Comparison of ENCODE assay signal across 19 cellular contexts in the genomic region with DNA sequence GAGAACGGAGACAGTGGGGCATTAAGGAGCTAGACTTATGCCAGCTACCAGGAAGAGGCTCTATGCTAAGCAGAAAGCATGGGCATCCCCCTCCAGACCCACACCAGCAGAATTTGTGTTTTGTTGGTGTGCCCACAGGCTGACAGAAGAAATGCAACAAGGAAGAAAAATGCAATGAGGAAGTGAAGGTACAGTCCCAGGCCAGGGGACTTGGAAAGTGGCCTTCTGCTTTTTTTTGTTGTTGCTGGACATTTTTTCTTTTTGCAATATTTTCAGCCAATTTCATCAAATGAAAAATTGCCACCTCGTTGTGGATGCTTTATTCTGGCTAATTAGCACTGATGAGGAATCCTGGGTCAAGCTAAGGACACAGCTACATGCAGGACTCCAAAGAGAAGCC.
DNase-seq lines count a peak whose midpoint lies in the region; ATAC-seq and TF ChIP-seq lines count a peak whose summit lies in the region.
"Had no signal": no experiment of that assay in that cellular context is flagged by ENCODE, and none has a peak within 500 bp of the region (broad histone marks: within the 10 kb centered on the region; RNA-seq: fewer than 3 reads in every experiment).

No MANE protein-coding gene starts in this region.

- WGBS in esophagus muscularis mucosa, result 85% methylated on average over 2 of the region's 2 CpGs

- intact Hi-C loops in left ventricle myocardium superior (cut with micrococcal nuclease), result no loop called here
- intact Hi-C loops in esophagus muscularis mucosa (cut with DNase I), result no loop called here
- intact Hi-C loops in mucosa of descending colon (cut with DNase I, micrococcal nuclease), result no loop called here

- TF ChIP-seq EP300 in esophagus muscularis mucosa (IDR thresholded peaks at IDR 0.05), result no peak

- H3K27ac ChIP-seq in right atrium auricular region, result no peak overlapping the region
- H3K27ac ChIP-seq in esophagus muscularis mucosa (replicated peaks in 1 of 4), result no peak overlapping the region

- H3K27ac Mint-ChIP-seq in natural killer cell treated with Interleukin-12 subunit alpha and Interleukin-12 subunit beta and Interleukin-15 and Interleukin-18, amount 100 ng/mL, for 72 hours, result no peak overlapping the region
- H3K27ac Mint-ChIP-seq: CD4-positive, CD25-positive, alpha-beta regulatory T cell; CD8-positive, alpha-beta memory T cell; H9 had no signal

- H3K4me3 Mint-ChIP-seq in natural killer cell treated with Interleukin-12 subunit alpha and Interleukin-12 subunit beta and Interleukin-15 and Interleukin-18, amount 100 ng/mL, for 72 hours, result no peak overlapping the region
- H3K4me3 Mint-ChIP-seq: CD4-positive, CD25-positive, alpha-beta regulatory T cell; CD8-positive, alpha-beta memory T cell; H9 had no signal

- H3K27me3 ChIP-seq in right atrium auricular region (no peaks in the 10 kb centered on the region), esophagus muscularis mucosa (no peaks in the 10 kb centered on the region)
- H3K27me3 ChIP-seq: BE2C had no signal

- ATAC-seq in left ventricle myocardium superior (no peak), HG03342 (IDR thresholded peaks at IDR 0.05; ENCODE audit: unreplicated experiment) (no peak), mucosa of descending colon (no peak)
- no peak for ATAC-seq in natural killer cell treated with Interleukin-12 subunit alpha and Interleukin-12 subunit beta and Interleukin-15 and Interleukin-18, amount 100 ng/mL, for 72 hours
- ATAC-seq: GM12878 had no signal

- peak; percentile 52 for DNase-seq in right atrium auricular region (ENCODE audit: low spot score)
- no peak for DNase-seq in left ventricle myocardium superior
- peak; percentile 22 for DNase-seq in NOMO-1 treated with DMSO at 0.1 percent for 48 hours (lab: John Stamatoyannopoulos, UW; ENCODE audit: unreplicated experiment)
- DNase-seq in esophagus muscularis mucosa (ENCODE audit: extremely low spot score), result peak; percentile 47
- no peak for DNase-seq in natural killer cell treated with Interleukin-12 subunit alpha and Interleukin-12 subunit beta and Interleukin-15 and Interleukin-18, amount 100 ng/mL, for 72 hours (ENCODE audit: low spot score)
- DNase-seq in mucosa of descending colon, result no peak
- DNase-seq: ACHN; BE2C; C1 segment of cervical spinal cord; CD4-positive, CD25-positive, alpha-beta regulatory T cell; CD8-positive, alpha-beta memory T cell; COR-L47; DMS 273 treated with DMSO at 0.1 percent for 48 hours; DMS53; DND-41; EL; H9 had no signal

- H3K36me3 Mint-ChIP-seq in natural killer cell treated with Interleukin-12 subunit alpha and Interleukin-12 subunit beta and Interleukin-15 and Interleukin-18, amount 100 ng/mL, for 72 hours, result no peaks in the 10 kb centered on the region
- H3K36me3 Mint-ChIP-seq: CD4-positive, CD25-positive, alpha-beta regulatory T cell; CD8-positive, alpha-beta memory T cell had no signal

- H3K4me1 Mint-ChIP-seq in natural killer cell treated with Interleukin-12 subunit alpha and Interleukin-12 subunit beta and Interleukin-15 and Interleukin-18, amount 100 ng/mL, for 72 hours (ENCODE audit: low read depth in 2 of 2), result peaks cover 0 to 4% of the 10 kb centered on the region in 2 donors
- H3K4me1 Mint-ChIP-seq: CD8-positive, alpha-beta memory T cell had no signal

- H3K4me1 ChIP-seq in right atrium auricular region (no peaks in the 10 kb centered on the region), esophagus muscularis mucosa (no peaks in the 10 kb centered on the region), mucosa of descending colon (ENCODE audit: low read depth) (no peaks in the 10 kb centered on the region)
- H3K4me1 ChIP-seq: BE2C had no signal

- TF ChIP-seq CTCF in right atrium auricular region (IDR thresholded peaks at IDR 0.05), result no peak
- TF ChIP-seq CTCF in esophagus muscularis mucosa (IDR thresholded peaks at IDR 0.05), result no peak
- no peak for TF ChIP-seq CTCF in mucosa of descending colon (IDR thresholded peaks at IDR 0.05)

- no peak overlapping the region for H3K4me3 ChIP-seq in right atrium auricular region
- H3K4me3 ChIP-seq in esophagus muscularis mucosa, result no peak overlapping the region
- H3K4me3 ChIP-seq in mucosa of descending colon, result no peak overlapping the region
- H3K4me3 ChIP-seq: GM12878 had no signal

- no peak for TF ChIP-seq POLR2A in esophagus muscularis mucosa (IDR thresholded peaks at IDR 0.05; ENCODE audit: low read depth)

- H3K9me3 ChIP-seq in right atrium auricular region (no peaks in the 10 kb centered on the region), esophagus muscularis mucosa (no peaks in the 10 kb centered on the region), mucosa of descending colon (no peaks in the 10 kb centered on the region)
- H3K9me3 ChIP-seq: BE2C had no signal

- H3K27me3 Mint-ChIP-seq in natural killer cell treated with Interleukin-12 subunit alpha and Interleukin-12 subunit beta and Interleukin-15 and Interleukin-18, amount 100 ng/mL, for 72 hours, result peaks cover 8 to 17% of the 10 kb centered on the region in 2 donors

- H3K36me3 ChIP-seq in right atrium auricular region (no peaks in the 10 kb centered on the region), esophagus muscularis mucosa (no peaks in the 10 kb centered on the region), mucosa of descending colon (ENCODE audit: low read depth) (no peaks in the 10 kb centered on the region)
- H3K36me3 ChIP-seq: BE2C had no signal

- H3K9me3 Mint-ChIP-seq in natural killer cell treated with Interleukin-12 subunit alpha and Interleukin-12 subunit beta and Interleukin-15 and Interleukin-18, amount 100 ng/mL, for 72 hours, result peaks cover 10% of the 10 kb centered on the region
- H3K9me3 Mint-ChIP-seq: CD8-positive, alpha-beta memory T cell had no signal

Comparison
In these comparisons a context has a peak if more than half of its experiments do, and no peak if none do; other contexts are left out.
1. DNase-seq: peak in right atrium auricular region (single experiment), NOMO-1 treated with DMSO at 0.1 percent for 48 hours (single experiment) and esophagus muscularis mucosa (single experiment); none in left ventricle myocardium superior (single experiment), natural killer cell treated with Interleukin-12 subunit alpha and Interleukin-12 subunit beta and Interleukin-15 and Interleukin-18, amount 100 ng/mL, for 72 hours (single experiment) and mucosa of descending colon (0 of 3).